10 cellular contexts compared by ENCODE assay signal in the genomic region with DNA sequence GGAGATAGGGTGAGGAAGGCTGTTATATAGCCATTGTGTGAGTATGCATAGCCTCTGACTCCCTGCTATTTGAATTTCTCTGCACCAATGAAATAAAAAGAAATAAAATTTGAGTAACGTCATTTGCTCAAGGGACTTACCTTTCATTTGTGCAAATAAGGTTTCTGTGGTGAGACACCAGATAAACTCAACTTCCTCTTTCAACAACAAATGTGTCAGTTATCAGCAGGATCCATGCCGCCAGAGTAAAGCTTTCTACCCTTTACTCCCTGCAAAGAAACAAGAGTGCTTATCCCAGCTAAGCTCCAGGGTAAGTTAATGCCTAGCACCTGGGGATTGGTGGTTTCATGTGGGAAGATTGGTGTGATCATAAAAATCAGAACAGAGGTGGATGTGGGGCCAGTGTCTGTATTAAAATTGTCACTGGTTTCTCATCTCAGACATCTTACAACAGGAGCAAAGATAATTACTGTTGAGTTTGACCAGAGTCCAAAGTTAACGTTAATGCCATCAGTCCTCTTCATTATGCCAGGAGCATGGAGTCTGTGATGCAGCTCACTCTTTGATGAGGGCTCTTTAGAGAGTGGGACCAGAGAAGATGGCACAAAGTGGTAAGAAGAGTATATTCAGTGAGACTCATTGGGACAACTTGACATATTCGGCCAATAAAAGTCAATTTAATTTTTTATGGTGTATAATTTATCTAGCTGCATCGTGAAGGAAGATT. TPM values are rescaled to one million over a fixed set of nuclear protein-coding genes. Genes with fewer than 3 reads are reported as not detected.
A peak's percentile ranks its signal among the peaks of the same experiment; 100 is the strongest.
DNase-seq lines count a peak whose midpoint lies in the region; ATAC-seq and TF ChIP-seq lines count a peak whose summit lies in the region.
"Had no signal": no experiment of that assay in that cellular context is flagged by ENCODE, and none has a peak within 500 bp of the region (broad histone marks: within the 10 kb centered on the region; RNA-seq: fewer than 3 reads in every experiment).

A gene with protein sequence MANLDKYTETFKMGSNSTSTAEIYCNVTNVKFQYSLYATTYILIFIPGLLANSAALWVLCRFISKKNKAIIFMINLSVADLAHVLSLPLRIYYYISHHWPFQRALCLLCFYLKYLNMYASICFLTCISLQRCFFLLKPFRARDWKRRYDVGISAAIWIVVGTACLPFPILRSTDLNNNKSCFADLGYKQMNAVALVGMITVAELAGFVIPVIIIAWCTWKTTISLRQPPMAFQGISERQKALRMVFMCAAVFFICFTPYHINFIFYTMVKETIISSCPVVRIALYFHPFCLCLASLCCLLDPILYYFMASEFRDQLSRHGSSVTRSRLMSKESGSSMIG (plus strand): TSS at position 206 of the 727 bp plus-strand sequence. CDS start 15,130 bp downstream, outside the sequence.

- no peaks in the 10 kb centered on the region for H3K9me3 ChIP-seq in psoas muscle

- no peaks in the 10 kb centered on the region for H3K27me3 ChIP-seq in GM06990 (replicated peaks; ENCODE audit: control insufficient read depth, insufficient read depth, low read length)
- peaks cover 0 to 13% (median 0%) of the 10 kb centered on the region in 3 donors for H3K27me3 ChIP-seq in psoas muscle (ENCODE audit: insufficient read depth in 3 of 3, low read length in 2 of 3)

- H3K36me3 ChIP-seq in GM06990 (ENCODE audit: control insufficient read depth, insufficient read depth, low read length) (no peaks in the 10 kb centered on the region), psoas muscle (ENCODE audit: insufficient read depth in 1 of 2, low read depth in 1 of 2) (no peaks in the 10 kb centered on the region)

- no peak within 1 kb of the TSS for H3K27ac ChIP-seq in psoas muscle

- intact Hi-C loops in psoas muscle (cut with DNase I): no loop called here

- H3K9me3 Mint-ChIP-seq in activated T-cell treated with anti-CD3 and anti-CD28 coated beads, Interleukin-2, amount 50 U/mL, for 72 hours: no peaks in the 10 kb centered on the region
- peaks cover 4% of the 10 kb centered on the region for H3K9me3 Mint-ChIP-seq in osteocyte (ENCODE audit: unreplicated experiment)
- H3K9me3 Mint-ChIP-seq: brain had no signal

- H3K4me1 Mint-ChIP-seq in activated T-cell treated with anti-CD3 and anti-CD28 coated beads, Interleukin-2, amount 50 U/mL, for 72 hours (ENCODE audit: low read depth): peaks cover 55% of the 10 kb centered on the region
- no peaks in the 10 kb centered on the region for H3K4me1 Mint-ChIP-seq in osteocyte (ENCODE audit: unreplicated experiment)
- H3K4me1 Mint-ChIP-seq: brain had no signal

- WGBS in psoas muscle, 3 donors: 44 to 64% (median 62%) methylated on average over 5 of the region's 5 CpGs

- DNase-seq in GM06990 (ENCODE audit: extremely low read depth, insufficient read length) (peak; percentile 70), mesenteric fat pad (ENCODE audit: low spot score) (no peak), occipital lobe (lab: John Stamatoyannopoulos, UW) (no peak), psoas muscle (no peak), osteocyte (ENCODE audit: extremely low spot score, unreplicated experiment) (no peak)
- DNase-seq in activated T-cell treated with anti-CD3 and anti-CD28 coated beads, Interleukin-2, amount 50 U/mL, for 72 hours: peak; percentile 12 to 17

- ATAC-seq in GM19463 (IDR thresholded peaks at IDR 0.05; ENCODE audit: unreplicated experiment) (peak; percentile 65), HG03469 (IDR thresholded peaks at IDR 0.05; ENCODE audit: unreplicated experiment) (peak; percentile 48), psoas muscle (no peak)
- peak; percentile 76 for ATAC-seq in activated T-cell treated with anti-CD3 and anti-CD28 coated beads, Interleukin-2, amount 50 U/mL, for 72 hours (replicated peaks in 1 of 2)

- peaks cover 15 to 31% of the 10 kb centered on the region in 2 donors for H3K36me3 Mint-ChIP-seq in activated T-cell treated with anti-CD3 and anti-CD28 coated beads, Interleukin-2, amount 50 U/mL, for 72 hours (ENCODE audit: insufficient read depth in 2 of 2)
- H3K36me3 Mint-ChIP-seq in osteocyte (ENCODE audit: unreplicated experiment): no peaks in the 10 kb centered on the region
- H3K36me3 Mint-ChIP-seq: brain had no signal

- H3K4me3 ChIP-seq in GM06990 (replicated peaks; ENCODE audit: low read depth, low read length) (peak within 1 kb of the TSS; percentile 76), psoas muscle (no peak within 1 kb of the TSS)

- H3K4me1 ChIP-seq in psoas muscle: no peaks in the 10 kb centered on the region

- no peak for TF ChIP-seq CTCF in GM06990 (IDR thresholded peaks at IDR 0.05; ENCODE audit: insufficient read depth, low read length, poor library complexity, severe bottlenecking)
- TF ChIP-seq CTCF in psoas muscle (IDR thresholded peaks at IDR 0.05): no peak
- no peak for TF ChIP-seq CTCF in osteocyte (IDR thresholded peaks at IDR 0.05)

- H3K27me3 Mint-ChIP-seq in activated T-cell treated with anti-CD3 and anti-CD28 coated beads, Interleukin-2, amount 50 U/mL, for 72 hours (ENCODE audit: low read depth): no peaks in the 10 kb centered on the region
- H3K27me3 Mint-ChIP-seq in osteocyte (ENCODE audit: unreplicated experiment): peaks cover 3% of the 10 kb centered on the region
- H3K27me3 Mint-ChIP-seq: brain had no signal

- H3K27ac Mint-ChIP-seq in activated T-cell treated with anti-CD3 and anti-CD28 coated beads, Interleukin-2, amount 50 U/mL, for 72 hours: peak within 1 kb of the TSS; percentile 98
- no peak within 1 kb of the TSS for H3K27ac Mint-ChIP-seq in osteocyte (ENCODE audit: unreplicated experiment)

- peak within 1 kb of the TSS; percentile 88 to 97 for H3K4me3 Mint-ChIP-seq in activated T-cell treated with anti-CD3 and anti-CD28 coated beads, Interleukin-2, amount 50 U/mL, for 72 hours
- H3K4me3 Mint-ChIP-seq in osteocyte (ENCODE audit: unreplicated experiment): no peak within 1 kb of the TSS
- H3K4me3 Mint-ChIP-seq: brain had no signal

RNA-seq across cellular contexts. Expression of the gene that starts here (rescaled TPM):
- 10 to 100 TPM; 81.3 to 82.7 TPM for total RNA-seq in activated T-cell treated with anti-CD3 and anti-CD28 coated beads, Interleukin-2, amount 50 U/mL, for 72 hours
- total RNA-seq in mesenteric fat pad: 0.19 TPM
- not detected for total RNA-seq in occipital lobe
- under 1 TPM in 1 of 4 donors, not detected in 3; 0.49 TPM for total RNA-seq in psoas muscle
- polyA plus RNA-seq in psoas muscle: under 1 TPM in 1 of 3 donors, not detected in 2; 0.04 TPM
- total RNA-seq in osteocyte: not detected in 2 replicates
- total RNA-seq: renal cortical epithelial cell had no signal

Comparison
In these comparisons a context has a peak if more than half of its experiments do, and no peak if none do; other contexts are left out.
1. RNA of the gene that starts here (total RNA-seq): 81.3 to 82.7 TPM in activated T-cell treated with anti-CD3 and anti-CD28 coated beads, Interleukin-2, amount 50 U/mL, for 72 hours; 0.19 TPM in mesenteric fat pad (single experiment), 0.49 TPM in psoas muscle, not detected in occipital lobe (single experiment) and not detected in osteocyte; every median in the first group is over 10 times any median in the second.
2. DNase-seq: peak in GM06990 (single experiment) and activated T-cell treated with anti-CD3 and anti-CD28 coated beads, Interleukin-2, amount 50 U/mL, for 72 hours (2 of 2); none in mesenteric fat pad (single experiment), occipital lobe (single experiment), psoas muscle (0 of 2) and osteocyte (single experiment).
3. ATAC-seq: peak in GM19463 (single experiment), HG03469 (single experiment) and activated T-cell treated with anti-CD3 and anti-CD28 coated beads, Interleukin-2, amount 50 U/mL, for 72 hours (2 of 2); none in psoas muscle (0 of 4).